In the genomic region with DNA sequence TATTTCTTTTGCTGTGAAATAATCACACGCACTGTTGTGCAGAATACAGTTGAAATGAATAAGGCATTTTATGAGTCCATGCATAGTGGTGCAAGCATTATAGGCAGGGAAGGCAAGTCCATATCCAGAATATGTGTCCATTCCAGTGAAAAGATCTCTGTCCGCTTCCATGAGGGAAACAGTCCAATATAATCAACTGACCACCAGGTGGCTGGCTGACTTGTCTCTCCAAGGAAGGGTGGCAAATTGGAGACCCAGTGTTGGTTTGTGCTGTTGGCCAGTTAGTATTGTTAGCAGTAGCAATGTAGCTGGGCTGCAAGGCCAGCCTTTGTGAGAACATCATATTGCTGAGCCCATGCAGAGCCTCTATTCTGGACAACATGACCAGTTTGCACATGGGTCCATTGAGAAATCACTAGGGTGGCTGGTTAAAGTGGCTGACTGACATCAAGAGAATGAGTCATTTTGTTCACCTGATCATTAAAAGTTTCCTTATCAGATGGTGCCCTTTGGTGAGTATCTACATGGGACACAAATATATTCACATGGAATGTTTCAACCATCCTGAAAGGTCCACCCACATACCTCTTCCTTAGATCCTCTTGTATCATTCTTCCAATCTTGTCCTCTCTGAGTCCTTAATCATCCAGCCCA, we compare ENCODE assay signal across 1 cellular context.
TF ChIP-seq lines count a peak whose summit lies in the region.

No MANE protein-coding gene starts in this region.

TF ChIP-seq in HepG2, 621 proteins besides CTCF, POLR2A, EP300 and RAD21:
- TF ChIP-seq STAG1 (CRISPR knock-in tag; IDR thresholded peaks at IDR 0.05) (peak; percentile 10; the same call in 1 of the 2 replicates), ZNF841 (CRISPR knock-in tag; IDR thresholded peaks at IDR 0.05; ENCODE audit: borderline replicate concordance) (no peak), SMC3 (IDR thresholded peaks at IDR 0.05; ENCODE audit: low read length) (peak; percentile 20; the same call in 1 of the 2 replicates)
TF ChIP-seq in HepG2: peak in this region for 2.
